14 cellular contexts compared by ENCODE assay signal in genomic region chr7:499853-500485, GRCh38.
"Had no signal": no experiment of that assay in that cellular context is flagged by ENCODE, and none has a peak within 500 bp of the region (broad histone marks: within the 10 kb centered on the region; RNA-seq: fewer than 3 reads in every experiment).

No MANE protein-coding gene starts in this region.

- H3K9me3 ChIP-seq: esophagus muscularis mucosa, suprapubic skin had no signal

- DNase-seq: activated CD4-positive, alpha-beta T cell treated with anti-CD3 and anti-CD28 coated beads, Interleukin-2, amount 10 ng/mL, durations not matched to agents 7 days and 5 days; activated CD4-positive, CD25-positive, alpha-beta regulatory T cell; activated effector memory CD4-positive, alpha-beta T cell treated with anti-CD3 and anti-CD28 coated beads, Interleukin-2, amount 50 U/mL, for 16 hours; activated T-cell treated with anti-CD3 and anti-CD28 coated beads, Interleukin-2, amount 50 U/mL, for 1 hour; amniotic stem cell; brain microvascular endothelial cell; stimulated activated CD4-positive, alpha-beta T cell treated with anti-CD3 and anti-CD28 coated beads, Interleukin-2, amount 100 ng/mL, for 24 hours; stimulated activated naive CD4-positive, alpha-beta T cell; T-helper 17 cell had no signal

- H3K4me1 ChIP-seq: parathyroid adenoma had no signal

- H3K9me3 Mint-ChIP-seq: activated CD4-positive, alpha-beta T cell treated with anti-CD3 and anti-CD28 coated beads, Interleukin-2, amount 10 ng/mL, durations not matched to agents 7 days and 5 days; activated naive CD4-positive, alpha-beta T cell treated with anti-CD3 and anti-CD28 coated beads, Interleukin-2, amount 50 U/mL, for 72 hours; neural crest cell had no signal

- H3K27me3 Mint-ChIP-seq: activated CD4-positive, alpha-beta T cell treated with anti-CD3 and anti-CD28 coated beads, Interleukin-2, amount 10 ng/mL, durations not matched to agents 7 days and 5 days; T-helper 17 cell had no signal

- H3K27ac ChIP-seq: brain microvascular endothelial cell, esophagus muscularis mucosa, parathyroid adenoma, suprapubic skin had no signal

- ATAC-seq: activated naive CD4-positive, alpha-beta T cell treated with anti-CD3 and anti-CD28 coated beads, Interleukin-2, amount 50 U/mL, for 72 hours; T-helper 17 cell had no signal

- H3K27ac Mint-ChIP-seq: activated CD4-positive, alpha-beta T cell treated with anti-CD3 and anti-CD28 coated beads, Interleukin-2, amount 10 ng/mL, durations not matched to agents 7 days and 5 days; activated naive CD4-positive, alpha-beta T cell treated with anti-CD3 and anti-CD28 coated beads, Interleukin-2, amount 50 U/mL, for 72 hours; T-helper 17 cell had no signal

- H3K4me3 Mint-ChIP-seq: activated CD4-positive, alpha-beta T cell treated with anti-CD3 and anti-CD28 coated beads, Interleukin-2, amount 10 ng/mL, durations not matched to agents 7 days and 5 days; neural crest cell; T-helper 17 cell had no signal

- H3K4me3 ChIP-seq: esophagus muscularis mucosa, suprapubic skin had no signal

- H3K27me3 ChIP-seq: brain microvascular endothelial cell, esophagus muscularis mucosa, suprapubic skin had no signal

- H3K36me3 Mint-ChIP-seq: activated naive CD4-positive, alpha-beta T cell treated with anti-CD3 and anti-CD28 coated beads, Interleukin-2, amount 50 U/mL, for 72 hours had no signal
